In genomic region chr15:85382942-85383341, GRCh38 we compare ENCODE assay signal across 11 cellular contexts. TPM values are rescaled to one million over a fixed set of nuclear protein-coding genes. Genes with fewer than 3 reads are reported as not detected.
DNase-seq lines count a peak whose midpoint lies in the region; ATAC-seq, FAIRE-seq and TF ChIP-seq lines count a peak whose summit lies in the region.
"Had no signal": no experiment of that assay in that cellular context is flagged by ENCODE, and none has a peak within 500 bp of the region (broad histone marks: within the 10 kb centered on the region; RNA-seq: fewer than 3 reads in every experiment).

No MANE protein-coding gene starts in this region.

- peaks cover 68% of the 10 kb centered on the region for H3K79me2 ChIP-seq in keratinocyte (ENCODE audit: control insufficient read depth, insufficient read depth, low read length)

- H3K36me3 ChIP-seq in heart right ventricle (peaks cover 0 to 15% (median 0%) of the 10 kb centered on the region in 9 donors), keratinocyte (ENCODE audit: control insufficient read depth in 2 of 2, extremely low read depth in 1 of 2, insufficient read depth in 2 of 2, low read length in 2 of 2) (no peaks in the 10 kb centered on the region), upper lobe of left lung (no peaks in the 10 kb centered on the region), stomach (no peaks in the 10 kb centered on the region)

- no peaks in the 10 kb centered on the region for H3K9me3 Mint-ChIP-seq in activated B cell treated with CpG ODN at 0.5 μM for 24 hours

- ATAC-seq in heart right ventricle = no peak
- no peak for ATAC-seq in left cardiac atrium
- ATAC-seq in activated B cell treated with CpG ODN at 0.5 μM for 24 hours (ENCODE audit: low read depth) = no peak
- ATAC-seq in upper lobe of left lung (ENCODE audit: low FRiP score in 2 of 2) = no peak
- ATAC-seq: sciatic nerve had no signal

- peaks cover 30% of the 10 kb centered on the region for H3K36me3 Mint-ChIP-seq in activated B cell treated with CpG ODN at 0.5 μM for 24 hours (ENCODE audit: low read depth)

- no peak for TF ChIP-seq EP300 in upper lobe of left lung (IDR thresholded peaks at IDR 0.05)
- no peak for TF ChIP-seq EP300 in stomach (IDR thresholded peaks at IDR 0.05)

- dilution Hi-C loops in keratinocyte (cut with MboI; ENCODE audit: extremely low pct_ligation_motif_present, low sequenced_read_pairs) = no loop called here

- DNase-seq in heart right ventricle = no peak
- no peak for DNase-seq in left cardiac atrium
- no peak for DNase-seq in activated B cell treated with CpG ODN at 0.5 μM for 24 hours
- DNase-seq in keratinocyte (ENCODE audit: low read depth, low spot score) = no peak
- no peak for DNase-seq in upper lobe of left lung
- DNase-seq in iPS-NIHi11 (ENCODE audit: low spot score) = no peak
- no peak for DNase-seq in stomach
- no peak for DNase-seq in RWPE1 (ENCODE audit: low spot score)
- DNase-seq: dorsolateral prefrontal cortex, T1000 had no signal

- peak overlapping the region; percentile 71 for H3K4me3 Mint-ChIP-seq in activated B cell treated with CpG ODN at 0.5 μM for 24 hours

- WGBS in heart right ventricle, 2 donors = 32 to 60% methylated on average over 4 of the region's 4 CpGs
- WGBS in upper lobe of left lung, 2 donors = 79 to 86% methylated on average over 4 of the region's 4 CpGs
- 86 to 94% (median 91%) methylated on average over 4 of the region's 4 CpGs for WGBS in stomach, 5 donors

- no peak for TF ChIP-seq CTCF in heart right ventricle (IDR thresholded peaks at IDR 0.05)
- no peak for TF ChIP-seq CTCF in activated B cell treated with CpG ODN at 0.5 μM for 24 hours (IDR thresholded peaks at IDR 0.05)
- TF ChIP-seq CTCF in keratinocyte (optimal IDR thresholded peaks at IDR 0.05 in 1 of 3, IDR thresholded peaks at IDR 0.05 in 1 of 3, conservative IDR thresholded peaks at IDR 0.05 in 1 of 3; ENCODE audit: extremely low read depth in 1 of 3, insufficient read depth in 2 of 3, low read length in 3 of 3) = no peak
- no peak for TF ChIP-seq CTCF in upper lobe of left lung (IDR thresholded peaks at IDR 0.05)
- no peak for TF ChIP-seq CTCF in stomach (IDR thresholded peaks at IDR 0.05)
- no peak for TF ChIP-seq CTCF in RWPE1 (conservative IDR thresholded peaks at IDR 0.05; ENCODE audit: low read depth)

- intact Hi-C loops in heart right ventricle (cut with DNase I) = loop anchor here in 3 of 10 donors (5.0 to 10.0 kb wide), 3 partner anchors 46 to 92 kb away; no protein-coding TSS in a partner anchor
- intact Hi-C loops in left cardiac atrium (cut with DNase I) = loop anchor here in 1 of 2 donors (10.0 kb wide), 2 partner anchors 48 to 92 kb away; no protein-coding TSS in a partner anchor
- intact Hi-C loops in activated B cell treated with CpG ODN at 0.5 μM for 24 hours (cut with micrococcal nuclease) = loop anchor here (1.0 kb wide), 1 partner anchor 10 kb away; no protein-coding TSS in a partner anchor
- intact Hi-C loops in stomach (cut with DNase I; ENCODE audit: low total_unique reads) = no loop called here

- no peak for TF ChIP-seq POLR2A in upper lobe of left lung (IDR thresholded peaks at IDR 0.05)
- no peak for TF ChIP-seq POLR2A in stomach (IDR thresholded peaks at IDR 0.05)

- H3K27me3 ChIP-seq in heart right ventricle (no peaks in the 10 kb centered on the region), keratinocyte (ENCODE audit: control insufficient read depth, extremely low read depth, insufficient read depth, low read length) (no peaks in the 10 kb centered on the region), upper lobe of left lung (no peaks in the 10 kb centered on the region), stomach (no peaks in the 10 kb centered on the region)

- POLR2A ChIA-PET in activated B cell treated with CpG ODN at 0.5 μM for 24 hours (lab: Charles Lee) (interaction anchor here (1.5 to 13.7 kb wide), 3 partner anchors 24 to 64 kb away, joined by 8 to 395 read pairs (median 179); no protein-coding TSS in a partner anchor), RWPE1 (lab: Yijun Ruan, JAX; ENCODE audit: low non-redundant PET) (no interaction called here)

- H3K4me3 ChIP-seq in heart right ventricle (peak overlapping the region; percentile 80 to 97 (median 92)), keratinocyte (ENCODE audit: control insufficient read depth in 2 of 3, extremely low read depth in 1 of 3, insufficient read depth in 2 of 3, low read depth in 1 of 3, low read length in 3 of 3) (peak overlapping the region in 1 of 3 experiments; percentile 80), upper lobe of left lung (peak overlapping the region in 2 of 4 donors; percentile 91 to 95), stomach (peak overlapping the region in 2 of 4 donors; percentile 84 to 92)

- no peak overlapping the region for H3K9ac ChIP-seq in keratinocyte (ENCODE audit: control insufficient read depth, extremely low read depth, insufficient read depth, low read length)

- no peak overlapping the region for H2AFZ ChIP-seq in keratinocyte (ENCODE audit: control insufficient read depth, low read length)

- H3K27ac ChIP-seq in heart right ventricle (peak overlapping the region in 9 of 10 donors; percentile 13 to 96 (median 95)), keratinocyte (ENCODE audit: control insufficient read depth, insufficient read depth, low read length) (no peak overlapping the region), upper lobe of left lung (peak overlapping the region in 3 of 4 donors; percentile 15 to 95 (median 94)), stomach (no peak overlapping the region), RWPE1 (no peak overlapping the region)
- H3K27ac ChIP-seq: dorsolateral prefrontal cortex had no signal

- H3K9me3 ChIP-seq in heart right ventricle (no peaks in the 10 kb centered on the region), keratinocyte (ENCODE audit: control insufficient read depth, low read depth, low read length) (no peaks in the 10 kb centered on the region), upper lobe of left lung (no peaks in the 10 kb centered on the region), stomach (no peaks in the 10 kb centered on the region)

- no peaks in the 10 kb centered on the region for H3K9me1 ChIP-seq in keratinocyte (ENCODE audit: control insufficient read depth, extremely low read depth, insufficient read depth, low read length)

- peaks cover 55% of the 10 kb centered on the region for H3K4me1 Mint-ChIP-seq in activated B cell treated with CpG ODN at 0.5 μM for 24 hours

- H3K4me1 ChIP-seq in heart right ventricle (peaks cover 0 to 56% (median 37%) of the 10 kb centered on the region in 9 donors), keratinocyte (ENCODE audit: control insufficient read depth, extremely low read depth, insufficient read depth, low read length) (peaks cover 23% of the 10 kb centered on the region), upper lobe of left lung (peaks cover 20 to 49% (median 32%) of the 10 kb centered on the region in 4 donors), stomach (peaks cover 16 to 49% (median 30%) of the 10 kb centered on the region in 4 donors)

- FAIRE-seq in keratinocyte (lab: Jason Lieb, UNC) = no peak

- no peaks in the 10 kb centered on the region for H3K27me3 Mint-ChIP-seq in activated B cell treated with CpG ODN at 0.5 μM for 24 hours

- CTCF ChIA-PET in activated B cell treated with CpG ODN at 0.5 μM for 24 hours (lab: Charles Lee) = interaction anchor here (0.8 to 1.6 kb wide), 4 partner anchors 22 to 71 kb away, joined by 4 to 5 read pairs (median 4); no protein-coding TSS in a partner anchor
- CTCF ChIA-PET in RWPE1 (lab: Yijun Ruan, JAX) = interaction anchor here (0.6 kb wide), 1 partner anchor 103 kb away, joined by 3 read pairs; no protein-coding TSS in a partner anchor

- no peaks in the 10 kb centered on the region for H4K20me1 ChIP-seq in keratinocyte (ENCODE audit: control insufficient read depth, extremely low read depth, insufficient read depth, low read length)

- peak overlapping the region; percentile 37 for H3K27ac Mint-ChIP-seq in activated B cell treated with CpG ODN at 0.5 μM for 24 hours

- peak overlapping the region; percentile 89 for H3K4me2 ChIP-seq in keratinocyte (ENCODE audit: control insufficient read depth, extremely low read depth, insufficient read depth, low read depth, low read length)

RNA-seq across cellular contexts. Expression of gene AKAP13, which starts 2.5 kb away (rescaled TPM):
- 100 to 1,000 TPM; 325 to 645 (median 537) TPM for total RNA-seq in heart right ventricle
- 100 to 1,000 TPM in 1 of 2 donors, 10 to 100 TPM in 1; 89.3 to 143 TPM for polyA plus RNA-seq in heart right ventricle
- total RNA-seq in left cardiac atrium = 100 to 1,000 TPM; 217 to 302 TPM
- total RNA-seq in activated B cell treated with CpG ODN at 0.5 μM for 24 hours = 254 and 290 TPM in 2 replicates
- 8.4 to 17.0 TPM (median 16.7 TPM) in 3 replicates for polyA plus RNA-seq in keratinocyte
- 156 TPM for polyA plus RNA-seq in keratinocyte (2011; ENCODE audit: low read depth)
- polyA plus RNA-seq in keratinocyte (2011; cell fraction: cytosol; rRNA removed) = 8.4 and 9.5 TPM in 2 replicates
- polyA plus RNA-seq in keratinocyte (2011; cell fraction: nucleus; rRNA removed) = 59.3 and 73.1 TPM in 2 replicates
- 17.9 and 38.7 TPM in 2 replicates for polyA plus RNA-seq in keratinocyte (2012; ENCODE audit: low replicate concordance)
- 53.0 to 98.1 TPM (median 93.5 TPM) in 3 replicates for polyA minus RNA-seq in keratinocyte
- polyA minus RNA-seq in keratinocyte (2011; cell fraction: cytosol; rRNA and poly(A)+ RNA removed) = 21.5 TPM
- 110 and 218 TPM in 2 replicates for polyA minus RNA-seq in keratinocyte (2011; cell fraction: nucleus; rRNA and poly(A)+ RNA removed)
- 1,000 to 10,000 TPM in 1 of 6 donors, 100 to 1,000 TPM in 5; 329 to 1,278 (median 748) TPM for total RNA-seq in upper lobe of left lung
- 100 to 1,000 TPM; 122 to 395 (median 207) TPM for total RNA-seq in stomach
- 10 to 100 TPM; 33.1 to 42.5 (median 42.5) TPM for polyA plus RNA-seq in stomach

Comparison
In these comparisons a context has a peak if more than half of its experiments do, and no peak if none do; other contexts are left out.
1. H3K27ac ChIP-seq: peak in heart right ventricle (9 of 10) and upper lobe of left lung (3 of 4); none in keratinocyte (single experiment), stomach (0 of 5) and RWPE1 (single experiment).